In the genomic region with DNA sequence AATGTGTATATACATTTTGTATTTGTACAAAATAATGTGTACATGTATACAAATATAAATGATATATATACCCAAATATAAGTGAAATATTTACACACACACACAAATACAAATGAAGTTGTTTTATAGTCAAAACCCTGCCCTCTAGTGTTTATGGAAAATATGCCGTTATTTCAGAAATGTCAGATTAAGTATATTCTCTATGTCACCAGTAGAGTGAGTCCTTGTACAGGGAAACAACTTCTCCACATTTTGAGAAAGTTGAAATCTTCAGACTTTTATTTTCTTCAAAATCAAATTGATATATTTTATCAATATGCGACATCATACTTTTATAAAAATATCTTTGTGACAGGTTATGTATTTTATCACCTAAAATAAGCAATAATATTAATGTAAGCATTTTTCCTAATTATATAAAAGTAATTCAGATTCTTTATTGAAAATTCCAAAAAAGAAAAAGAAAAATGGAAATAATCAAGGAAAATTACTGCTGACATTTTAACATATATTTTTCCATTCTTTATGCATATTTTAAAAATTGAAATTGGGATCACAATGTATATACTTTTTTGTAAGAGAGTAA, we compare ENCODE assay signal across 7 cellular contexts. TPM values are rescaled to one million over a fixed set of nuclear protein-coding genes. Genes with fewer than 3 reads are reported as not detected.
DNase-seq lines count a peak whose midpoint lies in the region; ATAC-seq and TF ChIP-seq lines count a peak whose summit lies in the region.

No MANE protein-coding gene starts in this region.

- H3K4me3 ChIP-seq in NT2/D1 (ENCODE audit: insufficient read length, low read depth) (no peak overlapping the region), coronary artery (no peak overlapping the region)

- H3K27ac ChIP-seq in coronary artery = no peak overlapping the region

- peaks cover 72% of the 10 kb centered on the region for H3K36me3 ChIP-seq in NT2/D1 (ENCODE audit: insufficient read depth, insufficient read length, low read length)

- TF ChIP-seq CTCF in coronary artery (IDR thresholded peaks at IDR 0.05) = peak; percentile 71

- peak; percentile 21 for DNase-seq in GM04503 (ENCODE audit: low read depth)
- peak; percentile 18 for DNase-seq in NT2/D1 (ENCODE audit: low read depth, low spot score)
- no peak for DNase-seq in coronary artery (ENCODE audit: low spot score)
- peak; percentile 66 for DNase-seq in myocyte (ENCODE audit: low read depth)
- no peak for DNase-seq in stimulated activated CD4-positive, alpha-beta T cell treated with anti-CD3 and anti-CD28 coated beads, Interleukin-4, amount 100 ng/mL, for 1 hour

- H3K9ac ChIP-seq in NT2/D1 (ENCODE audit: insufficient read length, low read depth) = no peak overlapping the region

- peak; percentile 83 for ATAC-seq in GM21390 (IDR thresholded peaks at IDR 0.05; ENCODE audit: unreplicated experiment)
- ATAC-seq in HG03571 (IDR thresholded peaks at IDR 0.05; ENCODE audit: unreplicated experiment) = peak; percentile 64

- no peaks in the 10 kb centered on the region for H3K4me1 ChIP-seq in NT2/D1 (ENCODE audit: insufficient read depth, insufficient read length)

- peaks cover 33% of the 10 kb centered on the region for H3K9me3 ChIP-seq in NT2/D1 (ENCODE audit: insufficient read depth, low read length)

- H3K27me3 ChIP-seq in NT2/D1 (ENCODE audit: insufficient read depth, insufficient read length) = no peaks in the 10 kb centered on the region

RNA-seq across cellular contexts. Expression of a gene that starts 22.4 kb away (rescaled TPM):
- total RNA-seq in myocyte = 19.7 and 23.6 TPM in 2 replicates
- 13.3 TPM for polyA plus RNA-seq in myocyte (2012)

RNA-seq across cellular contexts. Expression of a gene that starts 23.6 kb away (rescaled TPM):
- total RNA-seq in myocyte = 104 and 111 TPM in 2 replicates
- polyA plus RNA-seq in myocyte (2012) = 19.8 TPM

Comparison
In these comparisons a context has a peak if more than half of its experiments do, and no peak if none do; other contexts are left out.
1. DNase-seq: peak in GM04503 (single experiment), NT2/D1 (single experiment) and myocyte (single experiment); none in coronary artery (single experiment) and stimulated activated CD4-positive, alpha-beta T cell treated with anti-CD3 and anti-CD28 coated beads, Interleukin-4, amount 100 ng/mL, for 1 hour (single experiment).